In the genomic region with DNA sequence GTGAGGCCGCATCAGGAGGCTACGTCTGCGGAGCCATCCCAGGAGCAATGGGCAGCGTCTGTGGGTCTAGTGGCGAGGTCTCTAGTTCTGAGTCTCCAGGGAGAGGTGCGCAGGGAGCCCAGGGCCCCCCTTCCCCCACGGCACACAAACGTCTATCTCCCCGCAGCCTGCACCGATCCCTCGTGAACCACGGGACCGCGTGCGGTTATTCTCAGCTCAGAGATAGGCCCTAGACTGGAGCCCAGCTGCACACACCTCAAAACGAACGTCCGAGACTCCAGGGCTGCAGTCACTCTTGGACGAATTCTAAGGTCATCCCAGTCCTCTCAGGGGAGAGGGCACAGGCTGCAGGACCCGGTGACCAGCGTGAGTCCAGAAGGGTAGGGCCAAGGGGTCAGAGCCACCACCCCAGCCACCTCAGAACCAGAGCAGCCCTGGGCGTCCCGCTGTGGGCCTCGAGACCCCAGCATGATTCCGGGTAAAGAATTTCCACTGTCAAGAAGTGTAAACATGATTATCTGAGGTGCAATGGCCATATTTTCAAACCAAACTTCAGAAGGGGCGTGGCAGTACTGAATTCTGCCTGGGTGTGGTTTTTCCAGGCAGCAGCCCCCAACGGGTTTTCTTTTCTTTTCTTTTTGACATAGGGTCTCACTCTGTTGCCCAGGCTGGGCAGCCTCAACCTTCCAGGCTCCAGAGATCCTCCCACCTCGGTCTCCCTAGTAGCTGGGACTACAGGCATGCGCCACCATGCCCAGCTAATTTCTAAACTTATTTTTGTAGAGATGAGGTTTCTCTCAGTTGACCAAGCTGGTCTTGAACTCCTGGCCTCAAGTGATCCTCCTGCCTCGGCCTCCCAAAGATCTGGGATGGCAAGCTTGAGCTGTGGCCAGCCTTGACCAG, we compare ENCODE assay signal across 23 cellular contexts. TPM values are rescaled to one million over a fixed set of nuclear protein-coding genes. Genes with fewer than 3 reads are reported as not detected.
DNase-seq lines count a peak whose midpoint lies in the region; ATAC-seq, FAIRE-seq and TF ChIP-seq lines count a peak whose summit lies in the region.
"Had no signal": no experiment of that assay in that cellular context is flagged by ENCODE, and none has a peak within 500 bp of the region (broad histone marks: within the 10 kb centered on the region; RNA-seq: fewer than 3 reads in every experiment).

No MANE protein-coding gene starts in this region.

- H3K27me3 ChIP-seq in right cardiac atrium (ENCODE audit: control insufficient read depth, insufficient read depth) (no peaks in the 10 kb centered on the region), astrocyte (ENCODE audit: insufficient read depth, low read length) (peaks cover 4% of the 10 kb centered on the region), mesenchymal stem cell (ENCODE audit: control insufficient read depth in 1 of 2, insufficient read depth in 1 of 2, low read length in 2 of 2) (peaks cover 36 to 42% of the 10 kb centered on the region in 2 experiments), stomach (peaks cover 0 to 10% (median 0%) of the 10 kb centered on the region in 3 donors)

- H3K9ac ChIP-seq in astrocyte (ENCODE audit: low read length) (no peak overlapping the region), mesenchymal stem cell (ENCODE audit: low read length) (no peak overlapping the region)

- H3K4me3 ChIP-seq in right cardiac atrium (ENCODE audit: low read length) (no peak overlapping the region), astrocyte (ENCODE audit: insufficient read depth, low read depth, low read length) (no peak overlapping the region), mesenchymal stem cell (ENCODE audit: insufficient read depth in 1 of 2, low read depth in 1 of 2, low read length in 2 of 2) (no peak overlapping the region), stomach (no peak overlapping the region)
- H3K4me3 ChIP-seq: SK-N-MC had no signal

- H3K4ac ChIP-seq in mesenchymal stem cell (ENCODE audit: low read depth in 1 of 2, low read length in 2 of 2), result no peak overlapping the region

- H2AFZ ChIP-seq in astrocyte (ENCODE audit: low read depth, low read length) (no peak overlapping the region), mesenchymal stem cell (ENCODE audit: low read depth, low read length) (no peak overlapping the region)

- intact Hi-C loops in right cardiac atrium (cut with DNase I) (loop anchor here in 3 of 4 donors (5.0 kb wide), 7 partner anchors 62 to 232 kb away; a partner anchor contains a TSS), cardiac septum (cut with DNase I) (no loop called here), stomach (cut with DNase I; ENCODE audit: low total_unique reads) (loop anchor here (5.0 to 10.0 kb wide), 3 partner anchors 62 to 230 kb away; no protein-coding TSS in a partner anchor)

- no peaks in the 10 kb centered on the region for H3K4me1 ChIP-seq in right cardiac atrium (ENCODE audit: control insufficient read depth, insufficient read depth, low read length)
- no peaks in the 10 kb centered on the region for H3K4me1 ChIP-seq in astrocyte (ENCODE audit: insufficient read depth, low read length)
- peaks cover 21% of the 10 kb centered on the region for H3K4me1 ChIP-seq in mesenchymal stem cell (ENCODE audit: control insufficient read depth, insufficient read depth, low read depth, low read length)
- peaks cover 34 to 74% (median 59%) of the 10 kb centered on the region in 4 donors for H3K4me1 ChIP-seq in stomach

- peak overlapping the region; percentile 44 for H4K91ac ChIP-seq in mesenchymal stem cell (ENCODE audit: low read length)

- H4K8ac ChIP-seq in mesenchymal stem cell (ENCODE audit: low read length), result peak overlapping the region; percentile 29

- H3K4me2 ChIP-seq in astrocyte (ENCODE audit: low read length), result no peak overlapping the region
- H3K4me2 ChIP-seq in mesenchymal stem cell (ENCODE audit: low read length, poor library complexity, severe bottlenecking), result no peak overlapping the region

- no peaks in the 10 kb centered on the region for H3K79me2 ChIP-seq in astrocyte (ENCODE audit: insufficient read depth, low read length)

- no peaks in the 10 kb centered on the region for H3K9me3 ChIP-seq in right cardiac atrium (ENCODE audit: control insufficient read depth, low read length)
- no peaks in the 10 kb centered on the region for H3K9me3 ChIP-seq in astrocyte (ENCODE audit: insufficient read depth, low read depth, low read length)
- no peaks in the 10 kb centered on the region for H3K9me3 ChIP-seq in mesenchymal stem cell (ENCODE audit: control insufficient read depth, low read length)
- no peaks in the 10 kb centered on the region for H3K9me3 ChIP-seq in stomach

- H3K14ac ChIP-seq in mesenchymal stem cell (ENCODE audit: low read length in 2 of 2), result no peak overlapping the region

- TF ChIP-seq CTCF in astrocyte (IDR thresholded peaks at IDR 0.05; ENCODE audit: insufficient read depth, low read depth, low read length) (no peak), stomach (IDR thresholded peaks at IDR 0.05) (no peak)

- DNase-seq in right cardiac atrium (peak in 2 of 3 donors; percentile 51 to 52), cardiac septum (ENCODE audit: low spot score) (no peak), astrocyte (ENCODE audit: low read depth) (no peak), mesenchymal stem cell (no peak), stomach (no peak)
- DNase-seq: DMS 273 treated with DMSO at 0.1 percent for 48 hours, DND-41, GOT3, HFFc6, IMR-90, NCI-H1694 treated with DMSO at 0.1 percent for 48 hours, NCI-H2107, NCI-H2227 treated with DMSO at 0.1 percent for 48 hours, NCI-H510A treated with DMSO at 0.1 percent for 48 hours, NCI-H774, OCI-M1, SHP77 had no signal

- H3K23ac ChIP-seq in mesenchymal stem cell (ENCODE audit: low read length in 2 of 2), result no peak overlapping the region

- no peaks in the 10 kb centered on the region for H3K9me3 Mint-ChIP-seq in astrocyte (ENCODE audit: unreplicated experiment)
- H3K9me3 Mint-ChIP-seq: HFFc6 had no signal

- no peak overlapping the region for H2BK120ac ChIP-seq in mesenchymal stem cell (ENCODE audit: low read depth, low read length)

- no peak overlapping the region for H2BK5ac ChIP-seq in mesenchymal stem cell (ENCODE audit: low read depth, low read length, poor library complexity, severe bottlenecking)

- no peak for TF ChIP-seq POLR2A in stomach (IDR thresholded peaks at IDR 0.05)

- H2AK5ac ChIP-seq in mesenchymal stem cell (ENCODE audit: low read length, severe bottlenecking), result no peak overlapping the region

- no peak for FAIRE-seq in astrocyte (lab: Jason Lieb, UNC)
- FAIRE-seq: A204.1 had no signal

- peak overlapping the region; percentile 66 for H3K27ac Mint-ChIP-seq in astrocyte (ENCODE audit: unreplicated experiment)
- H3K27ac Mint-ChIP-seq: HFFc6 had no signal

- no peaks in the 10 kb centered on the region for H3K4me1 Mint-ChIP-seq in astrocyte (ENCODE audit: low read depth, unreplicated experiment)

- H3K36me3 Mint-ChIP-seq in astrocyte (ENCODE audit: low read depth, unreplicated experiment), result no peaks in the 10 kb centered on the region

- no peak overlapping the region for H2BK12ac ChIP-seq in mesenchymal stem cell (ENCODE audit: low read length in 2 of 2)

- H3K27me3 Mint-ChIP-seq in astrocyte (ENCODE audit: low read depth, unreplicated experiment), result peaks cover 25% of the 10 kb centered on the region

- H3K36me3 ChIP-seq in astrocyte (ENCODE audit: insufficient read depth, low read length), result no peaks in the 10 kb centered on the region
- no peaks in the 10 kb centered on the region for H3K36me3 ChIP-seq in mesenchymal stem cell (ENCODE audit: control insufficient read depth in 1 of 2, insufficient read depth in 2 of 2, low read depth in 1 of 2, low read length in 2 of 2)
- H3K36me3 ChIP-seq in stomach, result no peaks in the 10 kb centered on the region

- peaks cover 6% of the 10 kb centered on the region for H4K20me1 ChIP-seq in astrocyte (ENCODE audit: insufficient read depth, low read length)

- no peak for ATAC-seq in right cardiac atrium
- no peak for ATAC-seq in HG03097 (IDR thresholded peaks at IDR 0.05; ENCODE audit: low FRiP score, unreplicated experiment)
- ATAC-seq in HG03354 (IDR thresholded peaks at IDR 0.05; ENCODE audit: poor library complexity, severe bottlenecking, unreplicated experiment), result no peak
- ATAC-seq in HG03521 (IDR thresholded peaks at IDR 0.05; ENCODE audit: unreplicated experiment), result no peak

- H2BK15ac ChIP-seq in mesenchymal stem cell (ENCODE audit: low read depth, poor library complexity, severe bottlenecking), result no peak overlapping the region

- H3K79me1 ChIP-seq in mesenchymal stem cell (replicated peaks; ENCODE audit: low read length, poor library complexity, severe bottlenecking), result no peaks in the 10 kb centered on the region

- no peak overlapping the region for H3K27ac ChIP-seq in right cardiac atrium (ENCODE audit: low read length)
- no peak overlapping the region for H3K27ac ChIP-seq in astrocyte (ENCODE audit: low read depth, low read length)
- no peak overlapping the region for H3K27ac ChIP-seq in mesenchymal stem cell (ENCODE audit: low read length, poor library complexity, severe bottlenecking)
- H3K27ac ChIP-seq in stomach, result peak overlapping the region in 3 of 5 donors; percentile 20 to 72 (median 69)
- H3K27ac ChIP-seq: HL-60, SK-N-MC had no signal

- no peak overlapping the region for H3K4me3 Mint-ChIP-seq in astrocyte (ENCODE audit: unreplicated experiment)
- H3K4me3 Mint-ChIP-seq: HFFc6 had no signal

- 91% methylated on average over 30 of the region's 30 CpGs for WGBS in right cardiac atrium
- 92% methylated on average over 30 of the region's 30 CpGs for WGBS in mesenchymal stem cell
- WGBS in stomach, 5 donors, result 70 to 80% (median 75%) methylated on average over 30 of the region's 30 CpGs

- no peak overlapping the region for H3K18ac ChIP-seq in mesenchymal stem cell (ENCODE audit: low read depth in 1 of 2, low read length in 2 of 2)

- no peak for TF ChIP-seq EP300 in stomach (IDR thresholded peaks at IDR 0.05)

RNA-seq across cellular contexts. Expression of a gene that starts 57.5 kb away (rescaled TPM):
- 10 to 100 TPM in 2 of 4 donors, 1 to 10 TPM in 2; 7.0 to 10.6 (median 9.6) TPM for total RNA-seq in right cardiac atrium
- polyA plus RNA-seq in right cardiac atrium, result 9.1 TPM
- 14.3 TPM for total RNA-seq in cardiac septum
- 12.0 and 14.1 TPM in 2 replicates for total RNA-seq in astrocyte
- 9.8 TPM for polyA plus RNA-seq in mesenchymal stem cell (2013, experiment 1 of 2)
- polyA plus RNA-seq in mesenchymal stem cell (2013, experiment 2 of 2), result 9.5 TPM
- 100 to 1,000 TPM in 1 of 5 donors, 10 to 100 TPM in 3, 1 to 10 TPM in 1; 8.5 to 167 (median 22.9) TPM for total RNA-seq in stomach
- 10 to 100 TPM; 14.2 to 24.4 (median 22.7) TPM for polyA plus RNA-seq in stomach

Comparison
In these comparisons a context has a peak if more than half of its experiments do, and no peak if none do; other contexts are left out.
1. DNase-seq: peak in right cardiac atrium (2 of 3); none in cardiac septum (single experiment), astrocyte (single experiment), mesenchymal stem cell (single experiment) and stomach (single experiment).
2. H3K27ac ChIP-seq: peak in stomach (3 of 5); none in right cardiac atrium (single experiment), astrocyte (single experiment) and mesenchymal stem cell (single experiment).